Comparison of ENCODE assay signal across 1 cellular context in the genomic region with DNA sequence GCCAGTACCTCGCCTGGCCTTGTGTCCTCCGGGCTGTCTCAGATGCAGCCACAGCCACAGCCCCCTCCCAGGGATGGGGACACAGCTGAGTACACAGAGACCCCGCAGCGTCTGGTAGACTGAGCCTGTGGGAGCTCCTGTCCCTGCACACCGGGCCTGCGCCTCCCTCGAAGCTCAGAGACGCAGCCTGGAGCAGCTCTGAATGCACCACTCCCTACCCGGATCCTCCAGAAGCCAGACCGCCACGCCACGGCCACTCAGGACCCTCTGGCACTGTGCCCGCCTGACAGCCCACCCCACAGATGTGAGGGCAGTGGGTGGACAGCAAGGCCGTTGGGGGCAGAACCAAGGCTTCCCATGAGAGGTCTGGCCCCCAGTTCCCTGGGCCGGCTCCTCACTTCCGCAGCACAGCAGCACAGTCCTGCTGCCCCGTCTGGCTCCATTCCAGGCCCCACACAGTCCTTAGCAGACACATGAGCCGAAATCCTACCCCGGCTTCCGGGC.
TF ChIP-seq lines count a peak whose summit lies in the region.

No MANE protein-coding gene starts in this region.

TF ChIP-seq in K562, 482 proteins besides CTCF, POLR2A, EP300 and RAD21:
- TF ChIP-seq TAL1 (IDR thresholded peaks at IDR 0.05) (no peak), STAT6 (CRISPR knock-in tag; IDR thresholded peaks at IDR 0.05) (no peak), FOXA3 (CRISPR knock-in tag; conservative IDR thresholded peaks at IDR 0.05 in 1 of 2, IDR thresholded peaks at IDR 0.05 in 1 of 2) (0 out of 4 replicates have a peak, but pooled peaks of 1 of the 2 experiments have one; percentile 22), NFIC (IDR thresholded peaks at IDR 0.05) (peak; percentile 27; the same call in 1 of the 2 replicates), POLR2G (IDR thresholded peaks at IDR 0.05; ENCODE audit: low read depth, low read length) (peak; percentile 24; the same call in 1 of the 2 replicates)
